Comparison of ENCODE assay signal across 1 cellular context in the genomic region with DNA sequence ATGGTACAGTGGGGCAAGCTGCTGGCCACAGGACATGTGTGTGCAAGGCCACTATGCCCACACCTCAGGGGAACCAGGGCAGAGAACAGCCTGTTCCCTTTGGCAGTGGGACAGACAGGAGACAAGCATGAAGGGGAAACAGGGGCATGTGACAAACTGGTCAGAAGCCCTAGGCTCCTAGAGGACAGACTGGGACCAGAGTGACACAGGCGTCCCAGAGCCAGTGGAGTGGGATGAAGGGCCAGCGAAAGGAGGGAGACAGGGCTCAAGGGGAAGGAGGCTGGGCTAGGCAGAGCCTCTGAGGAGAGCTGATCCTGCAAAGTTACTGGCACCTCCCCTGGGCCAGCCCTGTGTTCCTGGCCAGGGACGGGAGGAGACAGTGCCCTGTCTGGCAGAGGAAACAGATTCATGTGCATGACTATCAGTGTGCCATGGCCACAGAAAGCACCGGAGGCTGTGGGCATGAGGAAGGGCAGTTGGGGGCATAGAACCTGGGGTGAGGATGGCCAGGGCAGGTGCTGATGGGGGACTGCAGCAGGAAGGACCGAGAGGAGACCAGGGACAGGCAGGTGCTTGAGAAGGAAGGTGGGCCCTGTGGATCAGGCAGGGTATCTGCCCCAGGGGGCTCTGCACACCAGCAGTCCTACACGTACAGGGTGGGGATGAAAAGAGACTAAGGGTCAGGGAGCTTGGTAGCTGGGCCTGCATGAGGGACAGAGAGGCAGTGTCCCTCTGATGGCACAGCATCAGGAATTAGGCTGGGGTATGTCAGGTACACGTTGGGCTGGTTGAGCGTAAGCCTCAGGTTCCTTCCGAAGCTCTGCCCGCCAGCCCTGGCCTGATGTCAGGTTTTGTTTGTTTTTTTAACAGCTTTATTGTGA.
TF ChIP-seq lines count a peak whose summit lies in the region.

No MANE protein-coding gene starts in this region.

TF ChIP-seq in H1, 55 proteins besides CTCF, POLR2A, EP300 and RAD21:
- TF ChIP-seq KDM5A (IDR thresholded peaks at IDR 0.05; ENCODE audit: low read length) = no peak
- no peak for TF ChIP-seq BCL11A (IDR thresholded peaks at IDR 0.05; ENCODE audit: low read depth in 2 of 2, low read length in 2 of 2)
- no peak for TF ChIP-seq CBX8 (IDR thresholded peaks at IDR 0.05; ENCODE audit: borderline replicate concordance, low read depth, low read length)
- TF ChIP-seq MAX (IDR thresholded peaks at IDR 0.05) = no peak
